Comparison of ENCODE assay signal across 8 cellular contexts in genomic region chr11:2928605-2929510, GRCh38. TPM values are rescaled to one million over a fixed set of nuclear protein-coding genes. Genes with fewer than 3 reads are reported as not detected.
DNase-seq lines count a peak whose midpoint lies in the region; ATAC-seq lines count a peak whose summit lies in the region.

PHLDA2 (minus strand) TSS chr11:2929420; CDS start chr11:2929364, 56 bp downstream.

- H3K9me3 Mint-ChIP-seq in activated CD4-positive, alpha-beta T cell treated with anti-CD3 and anti-CD28 coated beads, Interleukin-2, amount 10 ng/mL, durations not matched to agents 7 days and 5 days: peaks cover 2% of the 10 kb centered on the region
- no peaks in the 10 kb centered on the region for H3K9me3 Mint-ChIP-seq in effector memory CD8-positive, alpha-beta T cell
- H3K9me3 Mint-ChIP-seq in stimulated activated naive B cell treated with anti-CD40 and anti-IgM and Interleukin-4, amounts not matched to agents 10 μg/mL and 1 μg/mL and 100 μg/mL, for 72 hours: no peaks in the 10 kb centered on the region

- H2BK5ac ChIP-seq in mesenchymal stem cell (ENCODE audit: low read depth, low read length, poor library complexity, severe bottlenecking): no peak within 1 kb of the TSS

- H2BK15ac ChIP-seq in mesenchymal stem cell (ENCODE audit: low read depth, poor library complexity, severe bottlenecking): peak within 1 kb of the TSS; percentile 91

- H2BK12ac ChIP-seq in mesenchymal stem cell (ENCODE audit: low read length in 2 of 2): peak within 1 kb of the TSS; percentile 42 to 91

- WGBS in mesenchymal stem cell: under 1% methylated on average over 85 of the region's 109 CpGs

- H4K91ac ChIP-seq in mesenchymal stem cell (ENCODE audit: low read length): peak within 1 kb of the TSS; percentile 96

- CTCF ChIA-PET in activated CD4-positive, alpha-beta T cell treated with anti-CD3 and anti-CD28 coated beads, Interleukin-2, amount 10 ng/mL, durations not matched to agents 7 days and 5 days (lab: Charles Lee): interaction anchor here (1.0 to 2.8 kb wide), 12 partner anchors 14 to 528 kb away, joined by 3 to 15 read pairs (median 5); partner anchors contain the start of gene TSSC4

- peak within 1 kb of the TSS; percentile 88 for H3K9ac ChIP-seq in mesenchymal stem cell (ENCODE audit: low read length)

- no peaks in the 10 kb centered on the region for H3K9me3 ChIP-seq in mesenchymal stem cell (ENCODE audit: control insufficient read depth, low read length)

- peak within 1 kb of the TSS; percentile 26 to 94 for H3K23ac ChIP-seq in mesenchymal stem cell (ENCODE audit: low read length in 2 of 2)

- no peaks in the 10 kb centered on the region for H3K36me3 Mint-ChIP-seq in activated CD4-positive, alpha-beta T cell treated with anti-CD3 and anti-CD28 coated beads, Interleukin-2, amount 10 ng/mL, durations not matched to agents 7 days and 5 days (ENCODE audit: low read depth)
- H3K36me3 Mint-ChIP-seq in effector memory CD8-positive, alpha-beta T cell (ENCODE audit: insufficient read depth): peaks cover 10% of the 10 kb centered on the region
- H3K36me3 Mint-ChIP-seq in stimulated activated naive B cell treated with anti-CD40 and anti-IgM and Interleukin-4, amounts not matched to agents 10 μg/mL and 1 μg/mL and 100 μg/mL, for 72 hours: no peaks in the 10 kb centered on the region

- H3K79me1 ChIP-seq in mesenchymal stem cell (replicated peaks; ENCODE audit: low read length, poor library complexity, severe bottlenecking): peaks cover 4% of the 10 kb centered on the region

- peak within 1 kb of the TSS; percentile 92 for H3K4me2 ChIP-seq in mesenchymal stem cell (ENCODE audit: low read length, poor library complexity, severe bottlenecking)

- peak within 1 kb of the TSS; percentile 87 to 96 for H3K18ac ChIP-seq in mesenchymal stem cell (ENCODE audit: low read depth in 1 of 2, low read length in 2 of 2)

- peak within 1 kb of the TSS; percentile 84 to 91 for H3K4me3 ChIP-seq in mesenchymal stem cell (ENCODE audit: insufficient read depth in 1 of 2, low read depth in 1 of 2, low read length in 2 of 2)

- H2AK5ac ChIP-seq in mesenchymal stem cell (ENCODE audit: low read length, severe bottlenecking): peak within 1 kb of the TSS; percentile 79

- peak within 1 kb of the TSS; percentile 63 for H3K4me3 Mint-ChIP-seq in activated CD4-positive, alpha-beta T cell treated with anti-CD3 and anti-CD28 coated beads, Interleukin-2, amount 10 ng/mL, durations not matched to agents 7 days and 5 days
- H3K4me3 Mint-ChIP-seq in effector memory CD8-positive, alpha-beta T cell: peak within 1 kb of the TSS; percentile 85 to 89
- peak within 1 kb of the TSS; percentile 84 to 86 for H3K4me3 Mint-ChIP-seq in stimulated activated naive B cell treated with anti-CD40 and anti-IgM and Interleukin-4, amounts not matched to agents 10 μg/mL and 1 μg/mL and 100 μg/mL, for 72 hours

- no peaks in the 10 kb centered on the region for H3K27me3 ChIP-seq in mesenchymal stem cell (ENCODE audit: control insufficient read depth in 1 of 2, insufficient read depth in 1 of 2, low read length in 2 of 2)

- H3K36me3 ChIP-seq in mesenchymal stem cell (ENCODE audit: control insufficient read depth in 1 of 2, insufficient read depth in 2 of 2, low read depth in 1 of 2, low read length in 2 of 2): peaks cover 0 to 16% of the 10 kb centered on the region in 2 experiments

- peak within 1 kb of the TSS; percentile 82 for H3K27ac ChIP-seq in mesenchymal stem cell (ENCODE audit: low read length, poor library complexity, severe bottlenecking)

- peaks cover 58% of the 10 kb centered on the region for H3K4me1 ChIP-seq in mesenchymal stem cell (ENCODE audit: control insufficient read depth, insufficient read depth, low read depth, low read length)

- H3K4ac ChIP-seq in mesenchymal stem cell (ENCODE audit: low read depth in 1 of 2, low read length in 2 of 2): peak within 1 kb of the TSS; percentile 86 to 92

- H2AFZ ChIP-seq in mesenchymal stem cell (ENCODE audit: low read depth, low read length): no peak within 1 kb of the TSS

- peak; percentile 59 for ATAC-seq in effector memory CD8-positive, alpha-beta T cell (replicated peaks)
- ATAC-seq in stimulated activated naive B cell treated with anti-CD40 and anti-IgM and Interleukin-4, amounts not matched to agents 10 μg/mL and 1 μg/mL and 100 μg/mL, for 72 hours (replicated peaks): peak; percentile 28 to 36
- ATAC-seq in GM18867 (IDR thresholded peaks at IDR 0.05; ENCODE audit: unreplicated experiment): no peak

- peak within 1 kb of the TSS; percentile 97 for H4K8ac ChIP-seq in mesenchymal stem cell (ENCODE audit: low read length)

- H2BK120ac ChIP-seq in mesenchymal stem cell (ENCODE audit: low read depth, low read length): peak within 1 kb of the TSS; percentile 95

- DNase-seq in DMS53 (lab: John Stamatoyannopoulos, UW) (peak; percentile 90), NCI-H1092 treated with DMSO at 0.1 percent for 48 hours (lab: John Stamatoyannopoulos, UW) (peak; percentile 40), mesenchymal stem cell (peak; percentile 81), inferior parietal cortex (ENCODE audit: extremely low spot score) (no peak)
- DNase-seq in activated CD4-positive, alpha-beta T cell treated with anti-CD3 and anti-CD28 coated beads, Interleukin-2, amount 10 ng/mL, durations not matched to agents 7 days and 5 days: peak; percentile 65
- DNase-seq in effector memory CD8-positive, alpha-beta T cell: peak; percentile 43 to 55 (median 53)
- DNase-seq in stimulated activated naive B cell treated with anti-CD40 and anti-IgM and Interleukin-4, amounts not matched to agents 10 μg/mL and 1 μg/mL and 100 μg/mL, for 72 hours: peak; percentile 29

- H3K4me1 Mint-ChIP-seq in activated CD4-positive, alpha-beta T cell treated with anti-CD3 and anti-CD28 coated beads, Interleukin-2, amount 10 ng/mL, durations not matched to agents 7 days and 5 days: peaks cover 34% of the 10 kb centered on the region
- peaks cover 15 to 28% of the 10 kb centered on the region in 2 donors for H3K4me1 Mint-ChIP-seq in effector memory CD8-positive, alpha-beta T cell (ENCODE audit: low read depth in 2 of 2)
- peaks cover 17 to 46% of the 10 kb centered on the region in 2 donors for H3K4me1 Mint-ChIP-seq in stimulated activated naive B cell treated with anti-CD40 and anti-IgM and Interleukin-4, amounts not matched to agents 10 μg/mL and 1 μg/mL and 100 μg/mL, for 72 hours

- H3K14ac ChIP-seq in mesenchymal stem cell (ENCODE audit: low read length in 2 of 2): peak within 1 kb of the TSS in 1 of 2 experiments; percentile 99

- H3K27me3 Mint-ChIP-seq in activated CD4-positive, alpha-beta T cell treated with anti-CD3 and anti-CD28 coated beads, Interleukin-2, amount 10 ng/mL, durations not matched to agents 7 days and 5 days: peaks cover 30% of the 10 kb centered on the region
- H3K27me3 Mint-ChIP-seq in effector memory CD8-positive, alpha-beta T cell: peaks cover 6 to 35% of the 10 kb centered on the region in 2 donors
- peaks cover 39 to 68% of the 10 kb centered on the region in 2 donors for H3K27me3 Mint-ChIP-seq in stimulated activated naive B cell treated with anti-CD40 and anti-IgM and Interleukin-4, amounts not matched to agents 10 μg/mL and 1 μg/mL and 100 μg/mL, for 72 hours

- peak within 1 kb of the TSS; percentile 76 for H3K27ac Mint-ChIP-seq in activated CD4-positive, alpha-beta T cell treated with anti-CD3 and anti-CD28 coated beads, Interleukin-2, amount 10 ng/mL, durations not matched to agents 7 days and 5 days
- H3K27ac Mint-ChIP-seq in effector memory CD8-positive, alpha-beta T cell: peak within 1 kb of the TSS; percentile 54 to 84
- peak within 1 kb of the TSS; percentile 91 for H3K27ac Mint-ChIP-seq in stimulated activated naive B cell treated with anti-CD40 and anti-IgM and Interleukin-4, amounts not matched to agents 10 μg/mL and 1 μg/mL and 100 μg/mL, for 72 hours

- POLR2A ChIA-PET in activated CD4-positive, alpha-beta T cell treated with anti-CD3 and anti-CD28 coated beads, Interleukin-2, amount 10 ng/mL, durations not matched to agents 7 days and 5 days (lab: Charles Lee): no interaction called here

RNA-seq across cellular contexts. Expression of gene PHLDA2, which starts in this region (rescaled TPM):
- under 1 TPM; 0.35 to 0.45 TPM for total RNA-seq in activated CD4-positive, alpha-beta T cell treated with anti-CD3 and anti-CD28 coated beads, Interleukin-2, amount 10 ng/mL, durations not matched to agents 7 days and 5 days
- 272 TPM for polyA plus RNA-seq in mesenchymal stem cell (2013, experiment 1 of 2)
- 276 TPM for polyA plus RNA-seq in mesenchymal stem cell (2013, experiment 2 of 2)

Comparison
In these comparisons a context has a peak if more than half of its experiments do, and no peak if none do; other contexts are left out.
1. Peak in DNase-seq in activated CD4-positive, alpha-beta T cell treated with anti-CD3 and anti-CD28 coated beads, Interleukin-2, amount 10 ng/mL, durations not matched to agents 7 days and 5 days; RNA of the gene not detected or under 1 TPM.